In genomic region chr5:73339711-73340110, GRCh38 we compare ENCODE assay signal across 15 cellular contexts.
DNase-seq lines count a peak whose midpoint lies in the region; ATAC-seq and TF ChIP-seq lines count a peak whose summit lies in the region.
"Had no signal": no experiment of that assay in that cellular context is flagged by ENCODE, and none has a peak within 500 bp of the region (broad histone marks: within the 10 kb centered on the region; RNA-seq: fewer than 3 reads in every experiment).

No MANE protein-coding gene starts in this region.

- H3K27ac ChIP-seq in VCaP (peak overlapping the region; percentile 95), neural progenitor cell (no peak overlapping the region), SJCRH30 (no peak overlapping the region)
- H3K27ac ChIP-seq: BLaER1 treated with 17β-estradiol and CSF1 and Interleukin-3, amounts not matched to agents 10 nM and 100 nM had no signal

- H3K9me3 ChIP-seq in neural progenitor cell (ENCODE audit: low read depth) (no peaks in the 10 kb centered on the region), SJCRH30 (replicated peaks) (no peaks in the 10 kb centered on the region; the same call in 1 of the 2 replicates)

- H3K27me3 Mint-ChIP-seq in chondrocyte (ENCODE audit: low read depth) (no peaks in the 10 kb centered on the region), neural progenitor cell (ENCODE audit: insufficient read depth, low read depth) (peaks cover 8% of the 10 kb centered on the region)
- H3K27me3 Mint-ChIP-seq in activated CD8-positive, alpha-beta T cell treated with anti-CD3 and anti-CD28 coated beads for 36 hours: peaks cover 57% of the 10 kb centered on the region

- intact Hi-C loops in activated CD8-positive, alpha-beta T cell treated with anti-CD3 and anti-CD28 coated beads for 36 hours (cut with micrococcal nuclease): no loop called here

- DNase-seq in chondrocyte (ENCODE audit: low spot score): no peak
- no peak for DNase-seq in neural progenitor cell (ENCODE audit: low spot score)
- DNase-seq in activated CD8-positive, alpha-beta T cell treated with anti-CD3 and anti-CD28 coated beads for 36 hours: no peak
- no peak for DNase-seq in SJCRH30
- no peak for DNase-seq in activated effector memory CD4-positive, alpha-beta T cell treated with anti-CD3 and anti-CD28 coated beads, Interleukin-2, amount 50 U/mL, for 16 hours
- DNase-seq: Calu3; CD8-positive, alpha-beta T cell; DMS79 treated with DMSO at 0.1 percent for 48 hours; GF-D8; H9; IMR-90 had no signal

- H3K4me1 Mint-ChIP-seq in chondrocyte (ENCODE audit: low read depth) (peaks cover 46% of the 10 kb centered on the region), neural progenitor cell (peaks cover 23% of the 10 kb centered on the region)
- H3K4me1 Mint-ChIP-seq in activated CD8-positive, alpha-beta T cell treated with anti-CD3 and anti-CD28 coated beads for 36 hours (ENCODE audit: low read depth): no peaks in the 10 kb centered on the region
- H3K4me1 Mint-ChIP-seq: B cell had no signal

- no peaks in the 10 kb centered on the region for H4K20me1 ChIP-seq in neural progenitor cell (ENCODE audit: low read depth)
- H4K20me1 ChIP-seq: BLaER1 treated with 17β-estradiol and CSF1 and Interleukin-3, amounts not matched to agents 10 nM and 100 nM had no signal

- H3K9ac ChIP-seq in neural progenitor cell: no peak overlapping the region
- H3K9ac ChIP-seq: BLaER1 treated with 17β-estradiol and CSF1 and Interleukin-3, amounts not matched to agents 10 nM and 100 nM had no signal

- H3K27ac Mint-ChIP-seq in chondrocyte (ENCODE audit: unreplicated experiment) (peak overlapping the region; percentile 98), neural progenitor cell (peak overlapping the region; percentile 34)
- no peak overlapping the region for H3K27ac Mint-ChIP-seq in activated CD8-positive, alpha-beta T cell treated with anti-CD3 and anti-CD28 coated beads for 36 hours
- H3K27ac Mint-ChIP-seq: B cell; CD8-positive, alpha-beta T cell; H9 had no signal

- no peak overlapping the region for H3K4me3 ChIP-seq in neural progenitor cell
- no peak overlapping the region for H3K4me3 ChIP-seq in SJCRH30
- H3K4me3 ChIP-seq: BLaER1 treated with 17β-estradiol and CSF1 and Interleukin-3, amounts not matched to agents 10 nM and 100 nM had no signal

- no peak for TF ChIP-seq CTCF in VCaP (conservative IDR thresholded peaks at IDR 0.05)
- no peak for TF ChIP-seq CTCF in chondrocyte (IDR thresholded peaks at IDR 0.05)
- TF ChIP-seq CTCF in neural progenitor cell (IDR thresholded peaks at IDR 0.05): no peak
- no peak for TF ChIP-seq CTCF in activated CD8-positive, alpha-beta T cell treated with anti-CD3 and anti-CD28 coated beads for 36 hours (IDR thresholded peaks at IDR 0.05)

- peaks cover 3% of the 10 kb centered on the region for H3K9me3 Mint-ChIP-seq in chondrocyte (ENCODE audit: low read depth)
- no peaks in the 10 kb centered on the region for H3K9me3 Mint-ChIP-seq in neural progenitor cell
- H3K9me3 Mint-ChIP-seq in activated CD8-positive, alpha-beta T cell treated with anti-CD3 and anti-CD28 coated beads for 36 hours: no peaks in the 10 kb centered on the region
- H3K9me3 Mint-ChIP-seq: CD8-positive, alpha-beta T cell had no signal

- H3K36me3 Mint-ChIP-seq in chondrocyte (ENCODE audit: low read depth) (no peaks in the 10 kb centered on the region), neural progenitor cell (no peaks in the 10 kb centered on the region)
- H3K36me3 Mint-ChIP-seq in activated CD8-positive, alpha-beta T cell treated with anti-CD3 and anti-CD28 coated beads for 36 hours (ENCODE audit: low read depth): no peaks in the 10 kb centered on the region
- H3K36me3 Mint-ChIP-seq: CD8-positive, alpha-beta T cell had no signal

- H3F3A ChIP-seq in neural progenitor cell (ENCODE audit: low read depth): no peaks in the 10 kb centered on the region

- no peak overlapping the region for H3K4me2 ChIP-seq in neural progenitor cell
- H3K4me2 ChIP-seq: BLaER1 treated with 17β-estradiol and CSF1 and Interleukin-3, amounts not matched to agents 10 nM and 100 nM had no signal

- no peak for ATAC-seq in activated CD8-positive, alpha-beta T cell treated with anti-CD3 and anti-CD28 coated beads for 36 hours
- no peak for ATAC-seq in HG03025 (IDR thresholded peaks at IDR 0.05; ENCODE audit: low FRiP score, unreplicated experiment)
- ATAC-seq: CD8-positive, alpha-beta T cell had no signal

- peaks cover 24% of the 10 kb centered on the region for H3K4me1 ChIP-seq in neural progenitor cell
- H3K4me1 ChIP-seq in SJCRH30: no peaks in the 10 kb centered on the region

- POLR2A ChIA-PET in activated CD8-positive, alpha-beta T cell treated with anti-CD3 and anti-CD28 coated beads for 36 hours (lab: Charles Lee): no interaction called here

- no peaks in the 10 kb centered on the region for H3K27me3 ChIP-seq in neural progenitor cell
- H3K27me3 ChIP-seq in SJCRH30: peaks cover 16% of the 10 kb centered on the region
- H3K27me3 ChIP-seq: BLaER1 treated with 17β-estradiol and CSF1 and Interleukin-3, amounts not matched to agents 10 nM and 100 nM had no signal

- H3K4me3 Mint-ChIP-seq in chondrocyte (ENCODE audit: unreplicated experiment) (peak overlapping the region; percentile 37), neural progenitor cell (no peak overlapping the region)
- no peak overlapping the region for H3K4me3 Mint-ChIP-seq in activated CD8-positive, alpha-beta T cell treated with anti-CD3 and anti-CD28 coated beads for 36 hours
- H3K4me3 Mint-ChIP-seq: B cell; CD8-positive, alpha-beta T cell; H9 had no signal

- H2AFZ ChIP-seq in neural progenitor cell (replicated peaks): no peak overlapping the region

- CTCF ChIA-PET in activated CD8-positive, alpha-beta T cell treated with anti-CD3 and anti-CD28 coated beads for 36 hours (lab: Charles Lee): no interaction called here

- no peaks in the 10 kb centered on the region for H3K36me3 ChIP-seq in neural progenitor cell
- H3K36me3 ChIP-seq in SJCRH30: no peaks in the 10 kb centered on the region
- H3K36me3 ChIP-seq: BLaER1 treated with 17β-estradiol and CSF1 and Interleukin-3, amounts not matched to agents 10 nM and 100 nM had no signal

- H3K79me2 ChIP-seq in neural progenitor cell (ENCODE audit: low read depth): no peaks in the 10 kb centered on the region
